ENCODE assay signal across 26 cellular contexts in genomic region chr7:111841596-111842209, GRCh38.
DNase-seq lines count a peak whose midpoint lies in the region; ATAC-seq and FAIRE-seq lines count a peak whose summit lies in the region.
"Had no signal": no experiment of that assay in that cellular context is flagged by ENCODE, and none has a peak within 500 bp of the region (broad histone marks: within the 10 kb centered on the region; RNA-seq: fewer than 3 reads in every experiment).

No MANE protein-coding gene starts in this region.

- H3K27me3 ChIP-seq in mucosa of rectum (ENCODE audit: control insufficient read depth in 2 of 2, insufficient read depth in 2 of 2, low read length in 2 of 2) (no peaks in the 10 kb centered on the region), HAP-1 (ENCODE audit: low read depth) (no peaks in the 10 kb centered on the region)
- H3K27me3 ChIP-seq: dorsolateral prefrontal cortex, testis, uterus had no signal

- no peak overlapping the region for H3K4me3 Mint-ChIP-seq in activated naive CD8-positive, alpha-beta T cell treated with anti-CD3 and anti-CD28 coated beads, Interleukin-2, amount 50 U/mL, for 24 hours
- H3K4me3 Mint-ChIP-seq: activated CD4-positive, alpha-beta T cell treated with anti-CD3 and anti-CD28 coated beads, Interleukin-2, amount 10 ng/mL, durations not matched to agents 7 days and 5 days; activated T-cell treated with anti-CD3 and anti-CD28 coated beads, Interleukin-2, amount 50 U/mL, for 4 hours; CD4-positive, alpha-beta memory T cell; naive B cell had no signal

- H3K36me3 ChIP-seq in mucosa of rectum (ENCODE audit: control insufficient read depth in 2 of 2, insufficient read depth in 2 of 2, low read length in 2 of 2) = no peaks in the 10 kb centered on the region
- H3K36me3 ChIP-seq in HAP-1 (replicated peaks) = no peaks in the 10 kb centered on the region
- H3K36me3 ChIP-seq: uterus had no signal

- no peaks in the 10 kb centered on the region for H3K9me3 ChIP-seq in mucosa of rectum (ENCODE audit: control insufficient read depth in 2 of 2, low read length in 2 of 2)
- H3K9me3 ChIP-seq in HAP-1 = no peaks in the 10 kb centered on the region
- H3K9me3 ChIP-seq: psoas muscle, SK-N-SH, testis, uterus had no signal

- in situ Hi-C loops in HAP-1 (cut with MboI; ENCODE audit: low sequenced_read_pairs) = no loop called here

- H3K36me3 Mint-ChIP-seq in activated naive CD8-positive, alpha-beta T cell treated with anti-CD3 and anti-CD28 coated beads, Interleukin-2, amount 50 U/mL, for 24 hours (ENCODE audit: low read depth) = no peaks in the 10 kb centered on the region
- H3K36me3 Mint-ChIP-seq: CD4-positive, alpha-beta memory T cell; naive B cell had no signal

- ATAC-seq in activated naive CD8-positive, alpha-beta T cell treated with anti-CD3 and anti-CD28 coated beads, Interleukin-2, amount 50 U/mL, for 24 hours = no peak
- ATAC-seq: activated T-cell treated with anti-CD3 and anti-CD28 coated beads, Interleukin-2, amount 50 U/mL, for 4 hours; psoas muscle had no signal

- no peaks in the 10 kb centered on the region for H3K27me3 Mint-ChIP-seq in activated naive CD8-positive, alpha-beta T cell treated with anti-CD3 and anti-CD28 coated beads, Interleukin-2, amount 50 U/mL, for 24 hours
- H3K27me3 Mint-ChIP-seq: activated CD4-positive, alpha-beta T cell treated with anti-CD3 and anti-CD28 coated beads, Interleukin-2, amount 10 ng/mL, durations not matched to agents 7 days and 5 days; CD4-positive, alpha-beta memory T cell; naive B cell had no signal

- DNase-seq in GM03348 (ENCODE audit: low spot score) (peak; percentile 16), M059J (ENCODE audit: low read depth) (peak; percentile 27), SKM-1 treated with dmso at 0.1 percent for 144 hours (lab: John Stamatoyannopoulos, UW; ENCODE audit: unreplicated experiment) (peak; percentile 42), HAP-1 (ENCODE audit: low spot score in 2 of 2) (no peak), HTR-8/SVneo (ENCODE audit: insufficient read length, low spot score) (no peak)
- no peak for DNase-seq in activated naive CD8-positive, alpha-beta T cell treated with anti-CD3 and anti-CD28 coated beads, Interleukin-2, amount 50 U/mL, for 24 hours
- DNase-seq: activated CD4-positive, alpha-beta T cell treated with anti-CD3 and anti-CD28 coated beads, Interleukin-2, amount 10 ng/mL, durations not matched to agents 7 days and 5 days; activated gamma-delta T cell treated with Interleukin-2 at 50 U/mL for 16 hours; activated T-cell treated with anti-CD3 and anti-CD28 coated beads, Interleukin-2, amount 50 U/mL, for 4 hours; CD4-positive, alpha-beta memory T cell; central memory CD4-positive, alpha-beta T cell; dorsolateral prefrontal cortex; left ventricle myocardium inferior; naive B cell; NCI-H2029; NCI-H526 treated with DMSO at 0.1 percent for 48 hours; nucleus accumbens; psoas muscle; SK-N-SH; stimulated activated CD4-positive, alpha-beta T cell treated with anti-CD3 and anti-CD28 coated beads, Interleukin-15, amount 100 ng/mL, for 24 hours; stimulated activated naive CD4-positive, alpha-beta T cell; T-helper 9 cell; testis; uterus had no signal

- peaks cover 9% of the 10 kb centered on the region for H3K4me1 Mint-ChIP-seq in activated naive CD8-positive, alpha-beta T cell treated with anti-CD3 and anti-CD28 coated beads, Interleukin-2, amount 50 U/mL, for 24 hours
- H3K4me1 Mint-ChIP-seq: naive B cell had no signal

- H3K9ac ChIP-seq in mucosa of rectum (ENCODE audit: low read depth in 1 of 2, low read length in 2 of 2) = peak overlapping the region in 1 of 2 donors; percentile 8
- H3K9ac ChIP-seq: SK-N-SH had no signal

- peak overlapping the region in 1 of 2 donors; percentile 49 for H3K4me3 ChIP-seq in mucosa of rectum (ENCODE audit: low read length in 2 of 2)
- H3K4me3 ChIP-seq in HAP-1 = no peak overlapping the region
- H3K4me3 ChIP-seq: dorsolateral prefrontal cortex, left ventricle myocardium inferior, psoas muscle, testis, uterus had no signal

- FAIRE-seq in HTR-8/SVneo (lab: Jason Lieb, UNC) = no peak

- H3K27ac Mint-ChIP-seq in activated naive CD8-positive, alpha-beta T cell treated with anti-CD3 and anti-CD28 coated beads, Interleukin-2, amount 50 U/mL, for 24 hours = no peak overlapping the region
- H3K27ac Mint-ChIP-seq: activated CD4-positive, alpha-beta T cell treated with anti-CD3 and anti-CD28 coated beads, Interleukin-2, amount 10 ng/mL, durations not matched to agents 7 days and 5 days; CD4-positive, alpha-beta memory T cell; naive B cell had no signal

- H3K4me1 ChIP-seq in mucosa of rectum (ENCODE audit: control insufficient read depth in 2 of 2, insufficient read depth in 2 of 2, low read length in 2 of 2) (peaks cover 7 to 17% of the 10 kb centered on the region in 2 donors), HAP-1 (no peaks in the 10 kb centered on the region)
- H3K4me1 ChIP-seq: left ventricle myocardium inferior, psoas muscle, testis, uterus had no signal

- H3K9me3 Mint-ChIP-seq in activated naive CD8-positive, alpha-beta T cell treated with anti-CD3 and anti-CD28 coated beads, Interleukin-2, amount 50 U/mL, for 24 hours = no peaks in the 10 kb centered on the region
- H3K9me3 Mint-ChIP-seq: activated CD4-positive, alpha-beta T cell treated with anti-CD3 and anti-CD28 coated beads, Interleukin-2, amount 10 ng/mL, durations not matched to agents 7 days and 5 days had no signal

- H3K27ac ChIP-seq in mucosa of rectum (ENCODE audit: low read depth in 2 of 2, low read length in 2 of 2) = peak overlapping the region; percentile 15 to 49
- H3K27ac ChIP-seq: left ventricle myocardium inferior, psoas muscle, RWPE1, testis, uterus had no signal

Comparison
In these comparisons a context has a peak if more than half of its experiments do, and no peak if none do; other contexts are left out.
1. DNase-seq: peak in GM03348 (single experiment), M059J (single experiment) and SKM-1 treated with dmso at 0.1 percent for 144 hours (single experiment); none in HAP-1 (0 of 2), HTR-8/SVneo (single experiment) and activated naive CD8-positive, alpha-beta T cell treated with anti-CD3 and anti-CD28 coated beads, Interleukin-2, amount 50 U/mL, for 24 hours (single experiment).